Comparison of ENCODE assay signal across 15 cellular contexts in the genomic region with DNA sequence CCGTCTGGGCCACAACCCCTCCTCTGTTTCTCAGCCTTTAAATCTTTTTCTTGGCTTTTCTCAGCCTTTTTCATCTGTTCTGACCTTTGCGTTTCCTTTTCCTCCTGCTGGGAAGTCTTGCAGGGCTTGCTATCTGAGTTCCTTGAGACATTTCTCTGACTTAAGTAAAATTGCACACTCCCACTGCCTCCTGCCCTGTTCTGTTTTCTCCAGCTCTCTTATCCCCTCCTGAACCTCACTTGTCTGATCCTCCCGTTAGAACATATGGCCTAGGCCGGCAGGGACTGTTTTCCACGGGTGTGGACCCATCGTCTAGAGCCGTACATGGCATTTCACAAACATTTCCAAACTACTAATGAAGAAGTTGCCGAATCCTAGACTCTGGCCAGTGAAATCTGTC.
A peak's percentile ranks its signal among the peaks of the same experiment; 100 is the strongest.
DNase-seq lines count a peak whose midpoint lies in the region; ATAC-seq and FAIRE-seq lines count a peak whose summit lies in the region.
"Had no signal": no experiment of that assay in that cellular context is flagged by ENCODE, and none has a peak within 500 bp of the region (broad histone marks: within the 10 kb centered on the region; RNA-seq: fewer than 3 reads in every experiment).

No MANE protein-coding gene starts in this region.

- H3K9me2 ChIP-seq in GM23248 (ENCODE audit: insufficient read depth), result no peaks in the 10 kb centered on the region

- H3F3A ChIP-seq in GM23248 (ENCODE audit: insufficient read depth), result peaks cover 20% of the 10 kb centered on the region

- peaks cover 24% of the 10 kb centered on the region for H3K4me1 Mint-ChIP-seq in activated T-helper 17 cell treated with anti-CD3 and anti-CD28 coated beads, Interleukin-2, amount 50 U/mL, for 72 hours

- FAIRE-seq in urothelium cell line (lab: Jason Lieb, UNC), result no peak
- FAIRE-seq: islet of Langerhans had no signal

- H3K4me3 Mint-ChIP-seq in activated T-helper 17 cell treated with anti-CD3 and anti-CD28 coated beads, Interleukin-2, amount 50 U/mL, for 72 hours, result no peak overlapping the region

- H3K36me3 ChIP-seq in GM23248 (ENCODE audit: low read depth), result no peaks in the 10 kb centered on the region

- ATAC-seq in activated T-helper 17 cell treated with anti-CD3 and anti-CD28 coated beads, Interleukin-2, amount 50 U/mL, for 72 hours (replicated peaks), result no peak
- ATAC-seq in left ventricle myocardium superior, result peak; percentile 45
- peak; percentile 36 for ATAC-seq in sciatic nerve
- no peak for ATAC-seq in HG02973 (IDR thresholded peaks at IDR 0.05; ENCODE audit: unreplicated experiment)
- no peak for ATAC-seq in HG02588 (IDR thresholded peaks at IDR 0.05; ENCODE audit: unreplicated experiment)

- H3K4me2 ChIP-seq in GM23248 (ENCODE audit: unreplicated experiment), result peak overlapping the region; percentile 38

- H3K27ac Mint-ChIP-seq in activated T-helper 17 cell treated with anti-CD3 and anti-CD28 coated beads, Interleukin-2, amount 50 U/mL, for 72 hours, result peak overlapping the region; percentile 72

- H3K9me3 Mint-ChIP-seq in activated T-helper 17 cell treated with anti-CD3 and anti-CD28 coated beads, Interleukin-2, amount 50 U/mL, for 72 hours, result no peaks in the 10 kb centered on the region

- peak overlapping the region; percentile 30 for H3K4me3 ChIP-seq in GM23248

- peak overlapping the region; percentile 70 for H3K27ac ChIP-seq in GM23248

- H4K20me1 ChIP-seq in GM23248 (ENCODE audit: insufficient read depth), result 0 out of 2 replicates have a peak, but pooled peaks cover 3% of the 10 kb centered on the region

- H3K27me3 Mint-ChIP-seq in activated T-helper 17 cell treated with anti-CD3 and anti-CD28 coated beads, Interleukin-2, amount 50 U/mL, for 72 hours, result no peaks in the 10 kb centered on the region

- H3K27me3 ChIP-seq in GM23248 (replicated peaks; ENCODE audit: insufficient read depth), result no peaks in the 10 kb centered on the region

- 12 to 18% methylated on average over 8 of the region's 8 CpGs for WGBS in GM23248 (ENCODE audit: low coverage in 1 of 2, low lambda C conversion rate in 2 of 2, missing lambda C conversion rate in 2 of 2), 2 experiments

- peak overlapping the region; percentile 58 for H3K9ac ChIP-seq in GM23248

- H3K4me1 ChIP-seq in GM23248 (ENCODE audit: insufficient read depth), result peaks cover 30% of the 10 kb centered on the region
- H3K4me1 ChIP-seq: Caco-2 had no signal

- no peaks in the 10 kb centered on the region for H3K9me3 ChIP-seq in GM23248 (ENCODE audit: low read depth)
- H3K9me3 ChIP-seq: Caco-2 had no signal

- peak; percentile 39 for DNase-seq in GM23248
- no peak for DNase-seq in left ventricle myocardium superior
- no peak for DNase-seq in sciatic nerve (ENCODE audit: low spot score)
- DNase-seq in urothelium cell line (ENCODE audit: low spot score), result no peak
- no peak for DNase-seq in SHP77 treated with DMSO at 0.1 percent for 48 hours (lab: John Stamatoyannopoulos, UW)
- DNase-seq: Caco-2; central memory CD4-positive, alpha-beta T cell; NCI-H226; nucleus accumbens; stimulated activated CD4-positive, alpha-beta T cell treated with anti-CD3 and anti-CD28 coated beads, Interleukin-1b, Interleukin-23, amount 100 ng/mL, for 48 hours; stimulated activated naive CD4-positive, alpha-beta T cell treated with Interleukin-2 at 50 U/mL for 16 hours had no signal

- peak overlapping the region; percentile 39 for H2AFZ ChIP-seq in GM23248

- intact Hi-C loops in left ventricle myocardium superior (cut with micrococcal nuclease), result loop anchor here (10.0 kb wide), 1 partner anchor 175 kb away; no protein-coding TSS in a partner anchor
- intact Hi-C loops in sciatic nerve (cut with DNase I), result no loop called here

- H3K36me3 Mint-ChIP-seq in activated T-helper 17 cell treated with anti-CD3 and anti-CD28 coated beads, Interleukin-2, amount 50 U/mL, for 72 hours (ENCODE audit: low read depth), result peaks cover 9% of the 10 kb centered on the region

- in situ Hi-C loops in GM23248 (cut with MboI), result no loop called here

- H3K79me2 ChIP-seq in GM23248 (ENCODE audit: insufficient read depth), result peaks cover 97% of the 10 kb centered on the region

Comparison
In these comparisons a context has a peak if more than half of its experiments do, and no peak if none do; other contexts are left out.
1. ATAC-seq: peak in left ventricle myocardium superior (single experiment) and sciatic nerve (single experiment); none in activated T-helper 17 cell treated with anti-CD3 and anti-CD28 coated beads, Interleukin-2, amount 50 U/mL, for 72 hours (single experiment), HG02973 (single experiment) and HG02588 (single experiment).